8 cellular contexts compared by ENCODE assay signal in the genomic region with DNA sequence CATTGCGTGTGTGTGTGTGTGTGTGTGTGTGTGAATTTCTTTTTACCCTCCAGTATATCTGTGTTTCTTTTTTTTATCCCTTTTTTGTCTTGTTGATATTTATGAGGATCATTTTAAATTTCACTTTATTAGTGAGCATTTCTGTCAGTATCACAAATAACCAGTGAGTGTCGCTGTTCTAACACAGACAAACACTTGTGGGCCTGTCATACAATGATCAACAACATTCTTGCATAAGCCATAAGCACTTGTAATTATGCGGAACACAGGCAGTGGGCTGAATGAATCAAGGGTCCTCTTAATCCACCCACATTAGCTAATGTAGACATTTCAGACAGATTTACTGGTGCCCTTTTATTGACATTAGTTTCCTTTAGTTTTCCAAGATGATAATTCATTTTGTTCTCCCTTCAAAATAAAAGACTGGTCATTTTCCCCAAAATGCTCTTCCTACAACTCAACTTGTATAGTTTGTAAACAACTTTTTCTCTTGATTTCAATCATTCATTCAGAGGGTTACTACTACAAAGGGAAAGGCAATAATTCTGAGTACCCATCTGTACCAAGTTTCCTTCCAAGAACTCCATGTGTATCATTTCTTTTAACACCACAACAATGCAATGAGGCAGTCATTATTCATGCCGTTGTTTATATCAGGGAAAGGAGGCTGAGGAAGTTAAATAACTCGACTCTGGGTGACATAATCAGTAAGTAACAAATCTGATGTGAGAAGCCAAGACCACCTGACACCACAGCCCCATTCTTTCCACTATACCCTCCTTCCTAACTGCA. TPM values are rescaled to one million over a fixed set of nuclear protein-coding genes. Genes with fewer than 3 reads are reported as not detected.
DNase-seq lines count a peak whose midpoint lies in the region; ATAC-seq and TF ChIP-seq lines count a peak whose summit lies in the region.

No MANE protein-coding gene starts in this region.

- no peaks in the 10 kb centered on the region for H3K27me3 Mint-ChIP-seq in stimulated activated naive CD8-positive, alpha-beta T cell treated with anti-CD3 and anti-CD28 coated beads, Interleukin-15, amount 100 ng/mL, for 72 hours
- H3K27me3 Mint-ChIP-seq in naive thymus-derived CD4-positive, alpha-beta T cell, result peaks cover 0 to 5% (median 0%) of the 10 kb centered on the region in 5 donors

- no peak overlapping the region for H3K4me2 ChIP-seq in DND-41 (ENCODE audit: insufficient read depth, low read length)
- no peak overlapping the region for H3K4me2 ChIP-seq in neural cell (ENCODE audit: low read length)

- no peaks in the 10 kb centered on the region for H3K27me3 ChIP-seq in DND-41 (ENCODE audit: insufficient read depth, low read length, poor library complexity)
- H3K27me3 ChIP-seq in neural cell (ENCODE audit: insufficient read depth, low read depth, low read length), result no peaks in the 10 kb centered on the region
- H3K27me3 ChIP-seq in naive thymus-derived CD4-positive, alpha-beta T cell (ENCODE audit: control insufficient read depth in 2 of 2, insufficient read depth in 2 of 2, low read length in 2 of 2), result no peaks in the 10 kb centered on the region

- no peak overlapping the region for H3K9ac ChIP-seq in DND-41 (ENCODE audit: low read depth, low read length)
- no peak overlapping the region for H3K9ac ChIP-seq in neural cell (ENCODE audit: low read length)

- TF ChIP-seq RAD21 in neural cell (conservative IDR thresholded peaks at IDR 0.05), result peak; percentile 85

- no peak overlapping the region for H3K4me3 ChIP-seq in DND-41 (ENCODE audit: low read depth in 1 of 2, low read length in 2 of 2)
- no peak overlapping the region for H3K4me3 ChIP-seq in epithelial cell of proximal tubule (ENCODE audit: low read depth, low read length)
- no peak overlapping the region for H3K4me3 ChIP-seq in neural cell (ENCODE audit: low read length)
- H3K4me3 ChIP-seq in naive thymus-derived CD4-positive, alpha-beta T cell (ENCODE audit: low read length), result no peak overlapping the region

- no peaks in the 10 kb centered on the region for H3K36me3 Mint-ChIP-seq in naive thymus-derived CD4-positive, alpha-beta T cell

- POLR2A ChIA-PET in naive thymus-derived CD4-positive, alpha-beta T cell (lab: Charles Lee), result no interaction called here

- TF ChIP-seq CTCF in DND-41 (IDR thresholded peaks at IDR 0.05; ENCODE audit: borderline replicate concordance, extremely low read depth, low read length, poor library complexity, severe bottlenecking), result peak; percentile 67
- peak; percentile 73 for TF ChIP-seq CTCF in epithelial cell of proximal tubule (conservative IDR thresholded peaks at IDR 0.05; ENCODE audit: low read depth, low read length)
- peak; percentile 79 for TF ChIP-seq CTCF in neural cell (IDR thresholded peaks at IDR 0.05; ENCODE audit: poor library complexity, severe bottlenecking)

- DNase-seq in DND-41 (no peak), HuH-7.5 (ENCODE audit: low spot score) (peak; percentile 9), OCI-M1 (lab: John Stamatoyannopoulos, UW) (peak; percentile 78), epithelial cell of proximal tubule (ENCODE audit: low read depth) (peak; percentile 43)
- DNase-seq in stimulated activated naive CD8-positive, alpha-beta T cell treated with anti-CD3 and anti-CD28 coated beads, Interleukin-15, amount 100 ng/mL, for 72 hours, result no peak
- DNase-seq in naive thymus-derived CD4-positive, alpha-beta T cell, result no peak

- H4K20me1 ChIP-seq in DND-41 (ENCODE audit: insufficient read depth, low read length), result no peaks in the 10 kb centered on the region
- no peaks in the 10 kb centered on the region for H4K20me1 ChIP-seq in neural cell (ENCODE audit: insufficient read depth)

- no peak for TF ChIP-seq EP300 in neural cell (conservative IDR thresholded peaks at IDR 0.05; ENCODE audit: poor library complexity, severe bottlenecking)

- H3K36me3 ChIP-seq in DND-41 (ENCODE audit: insufficient read depth, low read length) (no peaks in the 10 kb centered on the region), neural cell (ENCODE audit: insufficient read depth, low read length) (no peaks in the 10 kb centered on the region)
- H3K36me3 ChIP-seq in naive thymus-derived CD4-positive, alpha-beta T cell (ENCODE audit: control insufficient read depth in 2 of 3, insufficient read depth in 3 of 3, low read length in 3 of 3), result no peaks in the 10 kb centered on the region

- H2AFZ ChIP-seq in DND-41 (ENCODE audit: low read depth, low read length), result no peak overlapping the region
- H2AFZ ChIP-seq in neural cell (ENCODE audit: low read depth, low read length), result no peak overlapping the region

- H3K27ac ChIP-seq in DND-41 (ENCODE audit: low read length) (no peak overlapping the region), neural cell (ENCODE audit: low read length) (no peak overlapping the region)
- H3K27ac ChIP-seq in naive thymus-derived CD4-positive, alpha-beta T cell (ENCODE audit: low read depth, low read length), result no peak overlapping the region

- H3K9me3 ChIP-seq in DND-41 (ENCODE audit: insufficient read depth, low read length, severe bottlenecking) (no peaks in the 10 kb centered on the region), neural cell (ENCODE audit: low read length) (no peaks in the 10 kb centered on the region)
- no peaks in the 10 kb centered on the region for H3K9me3 ChIP-seq in naive thymus-derived CD4-positive, alpha-beta T cell (ENCODE audit: control insufficient read depth in 2 of 3, low read length in 3 of 3)

- ATAC-seq in DND-41 (ENCODE audit: insufficient read depth, low read depth), result peak; percentile 39; the same call in 1 of the 3 replicates
- peak; percentile 79 for ATAC-seq in GM21515 (IDR thresholded peaks at IDR 0.05; ENCODE audit: unreplicated experiment)
- no peak for ATAC-seq in stimulated activated naive CD8-positive, alpha-beta T cell treated with anti-CD3 and anti-CD28 coated beads, Interleukin-15, amount 100 ng/mL, for 72 hours
- ATAC-seq in naive thymus-derived CD4-positive, alpha-beta T cell, result no peak

- no peak overlapping the region for H3K27ac Mint-ChIP-seq in stimulated activated naive CD8-positive, alpha-beta T cell treated with anti-CD3 and anti-CD28 coated beads, Interleukin-15, amount 100 ng/mL, for 72 hours
- H3K27ac Mint-ChIP-seq in naive thymus-derived CD4-positive, alpha-beta T cell, result no peak overlapping the region

- CTCF ChIA-PET in naive thymus-derived CD4-positive, alpha-beta T cell (lab: Charles Lee), result no interaction called here

- no peaks in the 10 kb centered on the region for H3K9me2 ChIP-seq in neural cell (ENCODE audit: insufficient read depth, low read length)

- H3K4me3 Mint-ChIP-seq in stimulated activated naive CD8-positive, alpha-beta T cell treated with anti-CD3 and anti-CD28 coated beads, Interleukin-15, amount 100 ng/mL, for 72 hours, result no peak overlapping the region
- H3K4me3 Mint-ChIP-seq in naive thymus-derived CD4-positive, alpha-beta T cell, result no peak overlapping the region

- no peaks in the 10 kb centered on the region for H3F3A ChIP-seq in neural cell (ENCODE audit: insufficient read depth, low read length, poor library complexity, severe bottlenecking)

- H3K79me2 ChIP-seq in DND-41 (ENCODE audit: insufficient read depth, low read length) (no peaks in the 10 kb centered on the region), neural cell (replicated peaks; ENCODE audit: insufficient read depth, low read length) (no peaks in the 10 kb centered on the region)

- no peaks in the 10 kb centered on the region for H3K4me1 Mint-ChIP-seq in stimulated activated naive CD8-positive, alpha-beta T cell treated with anti-CD3 and anti-CD28 coated beads, Interleukin-15, amount 100 ng/mL, for 72 hours
- peaks cover 0 to 2% (median 0%) of the 10 kb centered on the region in 7 donors for H3K4me1 Mint-ChIP-seq in naive thymus-derived CD4-positive, alpha-beta T cell

- no peaks in the 10 kb centered on the region for H3K4me1 ChIP-seq in DND-41 (ENCODE audit: insufficient read depth, low read length)
- no peaks in the 10 kb centered on the region for H3K4me1 ChIP-seq in naive thymus-derived CD4-positive, alpha-beta T cell (ENCODE audit: control insufficient read depth in 2 of 2, insufficient read depth in 2 of 2, low read length in 2 of 2)

- intact Hi-C loops in naive thymus-derived CD4-positive, alpha-beta T cell (cut with micrococcal nuclease), result loop anchor here in 1 of 2 donors (5.0 kb wide), 1 partner anchor 860 kb away; no protein-coding TSS in a partner anchor

- peaks cover 0 to 2% of the 10 kb centered on the region in 2 donors for H3K9me3 Mint-ChIP-seq in stimulated activated naive CD8-positive, alpha-beta T cell treated with anti-CD3 and anti-CD28 coated beads, Interleukin-15, amount 100 ng/mL, for 72 hours
- peaks cover 0 to 3% (median 0%) of the 10 kb centered on the region in 11 donors for H3K9me3 Mint-ChIP-seq in naive thymus-derived CD4-positive, alpha-beta T cell

TF ChIP-seq in neural cell, 6 proteins besides CTCF, POLR2A, EP300 and RAD21:
- TF ChIP-seq SMC3 (conservative IDR thresholded peaks at IDR 0.05; ENCODE audit: poor library complexity) (peak; percentile 85), POLR2AphosphoS5 (IDR thresholded peaks at IDR 0.05) (no peak)
- TF ChIP-seq, protein P1, sequence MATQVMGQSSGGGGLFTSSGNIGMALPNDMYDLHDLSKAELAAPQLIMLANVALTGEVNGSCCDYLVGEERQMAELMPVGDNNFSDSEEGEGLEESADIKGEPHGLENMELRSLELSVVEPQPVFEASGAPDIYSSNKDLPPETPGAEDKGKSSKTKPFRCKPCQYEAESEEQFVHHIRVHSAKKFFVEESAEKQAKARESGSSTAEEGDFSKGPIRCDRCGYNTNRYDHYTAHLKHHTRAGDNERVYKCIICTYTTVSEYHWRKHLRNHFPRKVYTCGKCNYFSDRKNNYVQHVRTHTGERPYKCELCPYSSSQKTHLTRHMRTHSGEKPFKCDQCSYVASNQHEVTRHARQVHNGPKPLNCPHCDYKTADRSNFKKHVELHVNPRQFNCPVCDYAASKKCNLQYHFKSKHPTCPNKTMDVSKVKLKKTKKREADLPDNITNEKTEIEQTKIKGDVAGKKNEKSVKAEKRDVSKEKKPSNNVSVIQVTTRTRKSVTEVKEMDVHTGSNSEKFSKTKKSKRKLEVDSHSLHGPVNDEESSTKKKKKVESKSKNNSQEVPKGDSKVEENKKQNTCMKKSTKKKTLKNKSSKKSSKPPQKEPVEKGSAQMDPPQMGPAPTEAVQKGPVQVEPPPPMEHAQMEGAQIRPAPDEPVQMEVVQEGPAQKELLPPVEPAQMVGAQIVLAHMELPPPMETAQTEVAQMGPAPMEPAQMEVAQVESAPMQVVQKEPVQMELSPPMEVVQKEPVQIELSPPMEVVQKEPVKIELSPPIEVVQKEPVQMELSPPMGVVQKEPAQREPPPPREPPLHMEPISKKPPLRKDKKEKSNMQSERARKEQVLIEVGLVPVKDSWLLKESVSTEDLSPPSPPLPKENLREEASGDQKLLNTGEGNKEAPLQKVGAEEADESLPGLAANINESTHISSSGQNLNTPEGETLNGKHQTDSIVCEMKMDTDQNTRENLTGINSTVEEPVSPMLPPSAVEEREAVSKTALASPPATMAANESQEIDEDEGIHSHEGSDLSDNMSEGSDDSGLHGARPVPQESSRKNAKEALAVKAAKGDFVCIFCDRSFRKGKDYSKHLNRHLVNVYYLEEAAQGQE (IDR thresholded peaks at IDR 0.05; ENCODE audit: borderline replicate concordance), result no peak

RNA-seq across cellular contexts. Expression of a gene that starts 34.6 kb away (rescaled TPM):
- total RNA-seq in epithelial cell of proximal tubule, result not detected in 2 replicates
- polyA plus RNA-seq in neural cell, result 0.08 TPM in 1 of 2 replicates, not detected in the other
- 0.12 TPM in 1 of 2 replicates, not detected in the other for polyA minus RNA-seq in neural cell
- total RNA-seq in naive thymus-derived CD4-positive, alpha-beta T cell, result not detected
- polyA plus RNA-seq in naive thymus-derived CD4-positive, alpha-beta T cell, result not detected

Comparison
In these comparisons a context has a peak if more than half of its experiments do, and no peak if none do; other contexts are left out.
1. ATAC-seq: peak in DND-41 (single experiment) and GM21515 (single experiment); none in stimulated activated naive CD8-positive, alpha-beta T cell treated with anti-CD3 and anti-CD28 coated beads, Interleukin-15, amount 100 ng/mL, for 72 hours (single experiment) and naive thymus-derived CD4-positive, alpha-beta T cell (single experiment).
2. DNase-seq: peak in HuH-7.5 (single experiment), OCI-M1 (single experiment) and epithelial cell of proximal tubule (single experiment); none in DND-41 (single experiment), stimulated activated naive CD8-positive, alpha-beta T cell treated with anti-CD3 and anti-CD28 coated beads, Interleukin-15, amount 100 ng/mL, for 72 hours (0 of 2) and naive thymus-derived CD4-positive, alpha-beta T cell (0 of 9).
3. Peak in every context shown above with its lines, with median percentiles within 50 percentile points of each other: CTCF ChIP-seq.